In genomic region chr2:188078544-188078943, GRCh38 we compare ENCODE assay signal across 1 cellular context.
TF ChIP-seq lines count a peak whose summit lies in the region.

No MANE protein-coding gene starts in this region.

TF ChIP-seq in GM12878, 131 proteins besides CTCF, POLR2A, EP300 and RAD21 (continued from another document and continues in another):
- TF ChIP-seq CEBPZ (IDR thresholded peaks at IDR 0.05; ENCODE audit: low read depth, low read length) (no peak), GATAD2B (conservative IDR thresholded peaks at IDR 0.05; ENCODE audit: low read depth) (no peak), TCF12 (IDR thresholded peaks at IDR 0.05; ENCODE audit: low read depth, low read length) (no peak), TAF1 (IDR thresholded peaks at IDR 0.05; ENCODE audit: borderline replicate concordance, low read depth, low read length) (no peak), ASH2L (IDR thresholded peaks at IDR 0.05; ENCODE audit: borderline replicate concordance, low read depth) (no peak), MLLT1 (IDR thresholded peaks at IDR 0.05) (no peak), JUNB (IDR thresholded peaks at IDR 0.05) (0 out of 2 replicates have a peak, but pooled peaks have one; percentile 16), SUZ12 (IDR thresholded peaks at IDR 0.05; ENCODE audit: unreplicated experiment) (no peak), HDGF (IDR thresholded peaks at IDR 0.05) (no peak), IKZF2 (IDR thresholded peaks at IDR 0.05) (no peak), CBX5 (IDR thresholded peaks at IDR 0.05; ENCODE audit: low read depth) (no peak), TCF7 (IDR thresholded peaks at IDR 0.05; ENCODE audit: borderline replicate concordance) (no peak), RBBP5 (conservative IDR thresholded peaks at IDR 0.05) (no peak), ELK1 (IDR thresholded peaks at IDR 0.05; ENCODE audit: low read depth, low read length) (no peak), NR2F1 (conservative IDR thresholded peaks at IDR 0.05) (no peak), SIX5 (IDR thresholded peaks at IDR 0.05; ENCODE audit: low read depth, low read length, severe bottlenecking) (no peak), NR2C1 (IDR thresholded peaks at IDR 0.05) (no peak), IKZF1 (conservative IDR thresholded peaks at IDR 0.05) (no peak), BCL11A (IDR thresholded peaks at IDR 0.05; ENCODE audit: low read depth, low read length) (no peak), WRNIP1 (IDR thresholded peaks at IDR 0.05; ENCODE audit: borderline replicate concordance, low read depth, low read length) (no peak), MTA3 (IDR thresholded peaks at IDR 0.05; ENCODE audit: borderline replicate concordance, low read length) (no peak; the same call in 1 of the 2 replicates), FOS (IDR thresholded peaks at IDR 0.05; ENCODE audit: borderline replicate concordance, extremely low read depth, insufficient read length) (no peak), POLR2AphosphoS2 (IDR thresholded peaks at IDR 0.05; ENCODE audit: low read depth, low read length) (no peak), ZNF622 (IDR thresholded peaks at IDR 0.05) (no peak), ZNF384 (IDR thresholded peaks at IDR 0.05; ENCODE audit: borderline replicate concordance, low read depth, low read length) (no peak), BCL3 (IDR thresholded peaks at IDR 0.05; ENCODE audit: borderline replicate concordance, insufficient read depth, low read depth, low read length, poor library complexity, severe bottlenecking) (no peak), PKNOX1 (IDR thresholded peaks at IDR 0.05) (no peak), RELA (IDR thresholded peaks at IDR 0.05; ENCODE audit: borderline replicate concordance, partially characterized antibody) (no peak), MYC (IDR thresholded peaks at IDR 0.05; ENCODE audit: insufficient read depth, insufficient read length, insufficient replicate concordance, low read length, severe bottlenecking) (no peak), RB1 (IDR thresholded peaks at IDR 0.05; ENCODE audit: borderline replicate concordance) (no peak), KLF5 (IDR thresholded peaks at IDR 0.05; ENCODE audit: partially characterized antibody) (no peak)
- TF ChIP-seq, protein P1, sequence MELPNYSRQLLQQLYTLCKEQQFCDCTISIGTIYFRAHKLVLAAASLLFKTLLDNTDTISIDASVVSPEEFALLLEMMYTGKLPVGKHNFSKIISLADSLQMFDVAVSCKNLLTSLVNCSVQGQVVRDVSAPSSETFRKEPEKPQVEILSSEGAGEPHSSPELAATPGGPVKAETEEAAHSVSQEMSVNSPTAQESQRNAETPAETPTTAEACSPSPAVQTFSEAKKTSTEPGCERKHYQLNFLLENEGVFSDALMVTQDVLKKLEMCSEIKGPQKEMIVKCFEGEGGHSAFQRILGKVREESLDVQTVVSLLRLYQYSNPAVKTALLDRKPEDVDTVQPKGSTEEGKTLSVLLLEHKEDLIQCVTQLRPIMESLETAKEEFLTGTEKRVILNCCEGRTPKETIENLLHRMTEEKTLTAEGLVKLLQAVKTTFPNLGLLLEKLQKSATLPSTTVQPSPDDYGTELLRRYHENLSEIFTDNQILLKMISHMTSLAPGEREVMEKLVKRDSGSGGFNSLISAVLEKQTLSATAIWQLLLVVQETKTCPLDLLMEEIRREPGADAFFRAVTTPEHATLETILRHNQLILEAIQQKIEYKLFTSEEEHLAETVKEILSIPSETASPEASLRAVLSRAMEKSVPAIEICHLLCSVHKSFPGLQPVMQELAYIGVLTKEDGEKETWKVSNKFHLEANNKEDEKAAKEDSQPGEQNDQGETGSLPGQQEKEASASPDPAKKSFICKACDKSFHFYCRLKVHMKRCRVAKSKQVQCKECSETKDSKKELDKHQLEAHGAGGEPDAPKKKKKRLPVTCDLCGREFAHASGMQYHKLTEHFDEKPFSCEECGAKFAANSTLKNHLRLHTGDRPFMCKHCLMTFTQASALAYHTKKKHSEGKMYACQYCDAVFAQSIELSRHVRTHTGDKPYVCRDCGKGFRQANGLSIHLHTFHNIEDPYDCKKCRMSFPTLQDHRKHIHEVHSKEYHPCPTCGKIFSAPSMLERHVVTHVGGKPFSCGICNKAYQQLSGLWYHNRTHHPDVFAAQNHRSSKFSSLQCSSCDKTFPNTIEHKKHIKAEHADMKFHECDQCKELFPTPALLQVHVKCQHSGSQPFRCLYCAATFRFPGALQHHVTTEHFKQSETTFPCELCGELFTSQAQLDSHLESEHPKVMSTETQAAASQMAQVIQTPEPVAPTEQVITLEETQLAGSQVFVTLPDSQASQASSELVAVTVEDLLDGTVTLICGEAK (IDR thresholded peaks at IDR 0.05; ENCODE audit: borderline replicate concordance) = no peak
- TF ChIP-seq, protein P2, sequence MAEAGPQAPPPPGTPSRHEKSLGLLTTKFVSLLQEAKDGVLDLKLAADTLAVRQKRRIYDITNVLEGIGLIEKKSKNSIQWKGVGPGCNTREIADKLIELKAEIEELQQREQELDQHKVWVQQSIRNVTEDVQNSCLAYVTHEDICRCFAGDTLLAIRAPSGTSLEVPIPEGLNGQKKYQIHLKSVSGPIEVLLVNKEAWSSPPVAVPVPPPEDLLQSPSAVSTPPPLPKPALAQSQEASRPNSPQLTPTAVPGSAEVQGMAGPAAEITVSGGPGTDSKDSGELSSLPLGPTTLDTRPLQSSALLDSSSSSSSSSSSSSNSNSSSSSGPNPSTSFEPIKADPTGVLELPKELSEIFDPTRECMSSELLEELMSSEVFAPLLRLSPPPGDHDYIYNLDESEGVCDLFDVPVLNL (IDR thresholded peaks at IDR 0.05; ENCODE audit: low read depth, low read length) = no peak
- TF ChIP-seq, protein P3, sequence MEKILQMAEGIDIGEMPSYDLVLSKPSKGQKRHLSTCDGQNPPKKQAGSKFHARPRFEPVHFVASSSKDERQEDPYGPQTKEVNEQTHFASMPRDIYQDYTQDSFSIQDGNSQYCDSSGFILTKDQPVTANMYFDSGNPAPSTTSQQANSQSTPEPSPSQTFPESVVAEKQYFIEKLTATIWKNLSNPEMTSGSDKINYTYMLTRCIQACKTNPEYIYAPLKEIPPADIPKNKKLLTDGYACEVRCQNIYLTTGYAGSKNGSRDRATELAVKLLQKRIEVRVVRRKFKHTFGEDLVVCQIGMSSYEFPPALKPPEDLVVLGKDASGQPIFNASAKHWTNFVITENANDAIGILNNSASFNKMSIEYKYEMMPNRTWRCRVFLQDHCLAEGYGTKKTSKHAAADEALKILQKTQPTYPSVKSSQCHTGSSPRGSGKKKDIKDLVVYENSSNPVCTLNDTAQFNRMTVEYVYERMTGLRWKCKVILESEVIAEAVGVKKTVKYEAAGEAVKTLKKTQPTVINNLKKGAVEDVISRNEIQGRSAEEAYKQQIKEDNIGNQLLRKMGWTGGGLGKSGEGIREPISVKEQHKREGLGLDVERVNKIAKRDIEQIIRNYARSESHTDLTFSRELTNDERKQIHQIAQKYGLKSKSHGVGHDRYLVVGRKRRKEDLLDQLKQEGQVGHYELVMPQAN (conservative IDR thresholded peaks at IDR 0.05) = no peak
- TF ChIP-seq, protein P4, sequence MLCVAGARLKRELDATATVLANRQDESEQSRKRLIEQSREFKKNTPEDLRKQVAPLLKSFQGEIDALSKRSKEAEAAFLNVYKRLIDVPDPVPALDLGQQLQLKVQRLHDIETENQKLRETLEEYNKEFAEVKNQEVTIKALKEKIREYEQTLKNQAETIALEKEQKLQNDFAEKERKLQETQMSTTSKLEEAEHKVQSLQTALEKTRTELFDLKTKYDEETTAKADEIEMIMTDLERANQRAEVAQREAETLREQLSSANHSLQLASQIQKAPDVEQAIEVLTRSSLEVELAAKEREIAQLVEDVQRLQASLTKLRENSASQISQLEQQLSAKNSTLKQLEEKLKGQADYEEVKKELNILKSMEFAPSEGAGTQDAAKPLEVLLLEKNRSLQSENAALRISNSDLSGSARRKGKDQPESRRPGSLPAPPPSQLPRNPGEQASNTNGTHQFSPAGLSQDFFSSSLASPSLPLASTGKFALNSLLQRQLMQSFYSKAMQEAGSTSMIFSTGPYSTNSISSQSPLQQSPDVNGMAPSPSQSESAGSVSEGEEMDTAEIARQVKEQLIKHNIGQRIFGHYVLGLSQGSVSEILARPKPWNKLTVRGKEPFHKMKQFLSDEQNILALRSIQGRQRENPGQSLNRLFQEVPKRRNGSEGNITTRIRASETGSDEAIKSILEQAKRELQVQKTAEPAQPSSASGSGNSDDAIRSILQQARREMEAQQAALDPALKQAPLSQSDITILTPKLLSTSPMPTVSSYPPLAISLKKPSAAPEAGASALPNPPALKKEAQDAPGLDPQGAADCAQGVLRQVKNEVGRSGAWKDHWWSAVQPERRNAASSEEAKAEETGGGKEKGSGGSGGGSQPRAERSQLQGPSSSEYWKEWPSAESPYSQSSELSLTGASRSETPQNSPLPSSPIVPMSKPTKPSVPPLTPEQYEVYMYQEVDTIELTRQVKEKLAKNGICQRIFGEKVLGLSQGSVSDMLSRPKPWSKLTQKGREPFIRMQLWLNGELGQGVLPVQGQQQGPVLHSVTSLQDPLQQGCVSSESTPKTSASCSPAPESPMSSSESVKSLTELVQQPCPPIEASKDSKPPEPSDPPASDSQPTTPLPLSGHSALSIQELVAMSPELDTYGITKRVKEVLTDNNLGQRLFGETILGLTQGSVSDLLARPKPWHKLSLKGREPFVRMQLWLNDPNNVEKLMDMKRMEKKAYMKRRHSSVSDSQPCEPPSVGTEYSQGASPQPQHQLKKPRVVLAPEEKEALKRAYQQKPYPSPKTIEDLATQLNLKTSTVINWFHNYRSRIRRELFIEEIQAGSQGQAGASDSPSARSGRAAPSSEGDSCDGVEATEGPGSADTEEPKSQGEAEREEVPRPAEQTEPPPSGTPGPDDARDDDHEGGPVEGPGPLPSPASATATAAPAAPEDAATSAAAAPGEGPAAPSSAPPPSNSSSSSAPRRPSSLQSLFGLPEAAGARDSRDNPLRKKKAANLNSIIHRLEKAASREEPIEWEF (IDR thresholded peaks at IDR 0.05; ENCODE audit: insufficient replicate concordance, low read depth, low read length) = no peak
- TF ChIP-seq, protein P5, sequence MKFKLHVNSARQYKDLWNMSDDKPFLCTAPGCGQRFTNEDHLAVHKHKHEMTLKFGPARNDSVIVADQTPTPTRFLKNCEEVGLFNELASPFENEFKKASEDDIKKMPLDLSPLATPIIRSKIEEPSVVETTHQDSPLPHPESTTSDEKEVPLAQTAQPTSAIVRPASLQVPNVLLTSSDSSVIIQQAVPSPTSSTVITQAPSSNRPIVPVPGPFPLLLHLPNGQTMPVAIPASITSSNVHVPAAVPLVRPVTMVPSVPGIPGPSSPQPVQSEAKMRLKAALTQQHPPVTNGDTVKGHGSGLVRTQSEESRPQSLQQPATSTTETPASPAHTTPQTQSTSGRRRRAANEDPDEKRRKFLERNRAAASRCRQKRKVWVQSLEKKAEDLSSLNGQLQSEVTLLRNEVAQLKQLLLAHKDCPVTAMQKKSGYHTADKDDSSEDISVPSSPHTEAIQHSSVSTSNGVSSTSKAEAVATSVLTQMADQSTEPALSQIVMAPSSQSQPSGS (IDR thresholded peaks at IDR 0.05; ENCODE audit: low read length) = peak; percentile 73
